ENCODE assay signal across 9 cellular contexts in the genomic region with DNA sequence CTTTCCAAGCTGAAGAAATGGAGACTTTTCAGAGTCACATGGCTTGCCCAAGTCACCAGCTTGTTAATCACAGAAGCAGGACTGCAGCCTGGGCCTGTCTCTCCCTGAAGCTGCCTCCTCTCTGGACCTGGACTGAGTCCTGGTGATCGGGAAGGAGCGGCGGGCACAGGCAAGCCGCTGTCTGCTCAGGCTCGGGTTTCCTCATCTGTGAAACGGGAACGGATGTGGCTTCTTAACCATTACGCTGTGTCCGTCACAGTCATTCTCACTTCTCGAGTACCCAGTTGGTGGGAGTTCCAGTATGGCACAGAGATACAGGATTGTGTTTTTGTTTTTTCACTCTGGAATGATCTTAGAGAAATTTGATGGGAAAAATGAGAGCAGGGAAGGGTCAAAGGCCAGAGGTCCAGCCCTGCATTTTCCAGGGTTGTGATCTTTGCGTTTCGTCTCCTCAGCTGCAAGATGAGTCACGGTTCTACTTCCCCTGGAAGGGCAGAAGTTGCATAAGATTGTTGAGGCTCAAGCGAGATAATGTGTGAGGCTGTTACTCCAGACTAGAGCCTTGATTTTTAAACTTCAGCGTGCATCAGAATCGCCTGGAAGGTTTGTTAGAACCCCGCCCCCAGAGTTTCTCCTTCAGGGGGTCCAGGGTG. TPM values are rescaled to one million over a fixed set of nuclear protein-coding genes. Genes with fewer than 3 reads are reported as not detected.
DNase-seq lines count a peak whose midpoint lies in the region; ATAC-seq, FAIRE-seq and TF ChIP-seq lines count a peak whose summit lies in the region.
"Had no signal": no experiment of that assay in that cellular context is flagged by ENCODE, and none has a peak within 500 bp of the region (broad histone marks: within the 10 kb centered on the region; RNA-seq: fewer than 3 reads in every experiment).

No MANE protein-coding gene starts in this region.

- 68 to 81% (median 69%) methylated on average over 16 to 17 of the region's 17 CpGs for WGBS in heart left ventricle, 4 donors
- 66 to 70% (median 68%) methylated on average over 17 of the region's 17 CpGs for WGBS in small intestine, 3 donors

- ATAC-seq in T-helper 17 cell (peak; percentile 32), heart left ventricle (peak; percentile 44 to 74 (median 59))

- H3K27me3 Mint-ChIP-seq in T-helper 17 cell, result peaks cover 22% of the 10 kb centered on the region

- H3K27me3 ChIP-seq in HL-60 (ENCODE audit: insufficient read depth, poor library complexity, severe bottlenecking) (no peaks in the 10 kb centered on the region), heart left ventricle (peaks cover 0 to 14% (median 0%) of the 10 kb centered on the region in 9 donors), small intestine (ENCODE audit: control insufficient read depth in 2 of 2, insufficient read depth in 2 of 2, low read length in 2 of 2) (no peaks in the 10 kb centered on the region)
- H3K27me3 ChIP-seq in effector memory CD4-positive, alpha-beta T cell (replicated peaks; ENCODE audit: control insufficient read depth, insufficient read depth, low read length, poor library complexity, severe bottlenecking), result no peaks in the 10 kb centered on the region

- H3K27ac ChIP-seq in HL-60 (replicated peaks), result peak overlapping the region; percentile 75
- peak overlapping the region in 8 of 12 donors; percentile 24 to 89 (median 46) for H3K27ac ChIP-seq in heart left ventricle
- H3K27ac ChIP-seq in small intestine (ENCODE audit: low read depth in 1 of 2, low read length in 1 of 2), result peak overlapping the region in 1 of 2 donors; percentile 47
- H3K27ac ChIP-seq in effector memory CD4-positive, alpha-beta T cell (ENCODE audit: insufficient read depth, low read length, poor library complexity, severe bottlenecking), result no peak overlapping the region

- TF ChIP-seq CTCF in HL-60 (IDR thresholded peaks at IDR 0.05; ENCODE audit: insufficient read depth, low read length) (no peak), heart left ventricle (IDR thresholded peaks at IDR 0.05) (no peak)

- DNase-seq in HL-60 (ENCODE audit: low read depth in 1 of 2, low spot score in 1 of 2) (peak; percentile 89 to 91), T-helper 17 cell (no peak), heart left ventricle (peak in 2 of 5 donors; percentile 50 to 51), small intestine (peak; percentile 44), ecto neural progenitor cell (ENCODE audit: low spot score) (no peak), OCI-M2 (lab: John Stamatoyannopoulos, UW; ENCODE audit: unreplicated experiment) (no peak)
- DNase-seq in activated CD8-positive, alpha-beta memory T cell treated with anti-CD3 and anti-CD28 coated beads for 24 hours, result no peak
- DNase-seq in effector memory CD4-positive, alpha-beta T cell, result no peak

- FAIRE-seq in small intestine (lab: Jason Lieb, UNC), result no peak

- intact Hi-C loops in heart left ventricle (cut with DNase I), result loop anchor here in 2 of 10 donors (5.0 kb wide), 2 partner anchors 105 to 115 kb away; partner anchors contain the start of gene CACNA2D4 (in 1 of the 2)

- TF ChIP-seq POLR2A in heart left ventricle (IDR thresholded peaks at IDR 0.05), result no peak

- H3K4me3 ChIP-seq in HL-60 (replicated peaks; ENCODE audit: insufficient read depth, low read length) (no peak overlapping the region), heart left ventricle (peak overlapping the region in 1 of 12 donors; percentile 10), small intestine (ENCODE audit: low read depth in 1 of 2, low read length in 2 of 2) (no peak overlapping the region)
- H3K4me3 ChIP-seq in effector memory CD4-positive, alpha-beta T cell (ENCODE audit: insufficient read depth, low read depth, low read length, poor library complexity, severe bottlenecking), result no peak overlapping the region

- no peaks in the 10 kb centered on the region for H3K9me3 ChIP-seq in T-helper 17 cell (ENCODE audit: control insufficient read depth, low read length, poor library complexity, severe bottlenecking)
- no peaks in the 10 kb centered on the region for H3K9me3 ChIP-seq in heart left ventricle
- H3K9me3 ChIP-seq in small intestine (ENCODE audit: control insufficient read depth, low read depth), result no peaks in the 10 kb centered on the region
- no peaks in the 10 kb centered on the region for H3K9me3 ChIP-seq in effector memory CD4-positive, alpha-beta T cell (ENCODE audit: control insufficient read depth, low read length)

- H3K4me1 ChIP-seq in heart left ventricle (peaks cover 0 to 51% (median 0%) of the 10 kb centered on the region in 12 donors), small intestine (ENCODE audit: control insufficient read depth in 2 of 2, insufficient read depth in 1 of 2, low read depth in 1 of 2, low read length in 1 of 2) (no peaks in the 10 kb centered on the region)
- no peaks in the 10 kb centered on the region for H3K4me1 ChIP-seq in effector memory CD4-positive, alpha-beta T cell (ENCODE audit: control insufficient read depth, insufficient read depth, low read length, poor library complexity, severe bottlenecking)

- H3K4me1 Mint-ChIP-seq in T-helper 17 cell, result peaks cover 29% of the 10 kb centered on the region

- peak overlapping the region; percentile 21 for H3K4me3 Mint-ChIP-seq in T-helper 17 cell

- no peaks in the 10 kb centered on the region for H3K36me3 ChIP-seq in heart left ventricle
- H3K36me3 ChIP-seq in small intestine (ENCODE audit: control insufficient read depth in 2 of 2, insufficient read depth in 2 of 2, low read length in 2 of 2), result no peaks in the 10 kb centered on the region
- no peaks in the 10 kb centered on the region for H3K36me3 ChIP-seq in effector memory CD4-positive, alpha-beta T cell (ENCODE audit: control insufficient read depth, insufficient read depth, low read length)

- peak overlapping the region; percentile 89 for H3K27ac Mint-ChIP-seq in T-helper 17 cell

- H3K36me3 Mint-ChIP-seq in T-helper 17 cell (ENCODE audit: low read depth), result peaks cover 2% of the 10 kb centered on the region

RNA-seq across cellular contexts. Expression of gene LRTM2, which starts 7.6 kb away (rescaled TPM):
- total RNA-seq in T-helper 17 cell (not detected), heart left ventricle (not detected)
- polyA plus RNA-seq in heart left ventricle (not detected), small intestine (under 1 TPM in 1 of 3 donors, not detected in 2; 0.03 TPM)
- total RNA-seq: epithelial cell of proximal tubule had no signal

Comparison
In these comparisons a context has a peak if more than half of its experiments do, and no peak if none do; other contexts are left out.
1. DNase-seq: peak in HL-60 (2 of 2) and small intestine (single experiment); none in T-helper 17 cell (0 of 3), activated CD8-positive, alpha-beta memory T cell treated with anti-CD3 and anti-CD28 coated beads for 24 hours (single experiment), ecto neural progenitor cell (single experiment), OCI-M2 (single experiment) and effector memory CD4-positive, alpha-beta T cell (0 of 3).